1 cellular context compared by ENCODE assay signal in the genomic region with DNA sequence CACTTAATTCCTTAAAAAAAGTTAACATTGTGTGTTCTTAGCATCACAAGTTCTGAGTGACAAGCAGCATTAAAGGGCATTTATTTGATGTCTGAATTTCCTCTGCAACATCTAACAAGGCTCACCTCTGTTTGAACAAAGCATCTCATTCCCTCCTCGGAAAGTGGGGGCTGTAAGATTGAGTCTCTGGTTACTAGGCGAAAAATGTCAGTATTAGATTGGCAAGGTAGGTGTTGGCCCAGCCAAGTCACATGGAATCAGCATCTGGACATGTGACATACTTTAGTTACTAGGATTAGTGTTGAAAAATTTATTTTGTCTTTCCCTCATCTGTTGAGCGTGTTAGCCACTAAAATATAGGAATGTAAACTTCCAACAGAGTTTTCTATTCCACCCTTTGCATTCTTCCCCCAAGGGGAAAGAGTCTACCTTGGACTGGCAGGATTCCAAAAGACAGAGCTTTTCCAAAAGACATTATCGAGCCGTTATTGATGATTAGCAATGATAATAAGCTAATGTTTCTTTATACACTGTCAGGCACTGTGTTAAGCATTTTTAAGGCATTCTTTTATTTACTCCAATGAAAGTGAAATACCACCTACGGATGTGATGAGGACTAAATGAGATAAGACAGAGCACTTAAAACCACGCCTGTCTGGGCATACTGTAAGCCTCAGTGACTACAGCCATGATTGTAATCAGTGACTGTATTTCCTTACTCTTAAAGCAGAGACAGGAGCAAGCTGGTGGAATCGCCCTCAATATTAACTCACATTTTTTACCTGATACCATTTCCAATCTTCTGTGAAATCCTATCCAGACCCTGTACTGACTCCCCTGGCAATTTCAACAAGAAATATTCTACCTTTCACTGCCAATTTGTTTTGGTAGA.
TF ChIP-seq lines count a peak whose summit lies in the region.

No MANE protein-coding gene starts in this region.

TF ChIP-seq in K562, 482 proteins besides CTCF, POLR2A, EP300 and RAD21 (continued from another document and continues in another):
- TF ChIP-seq, protein P1, sequence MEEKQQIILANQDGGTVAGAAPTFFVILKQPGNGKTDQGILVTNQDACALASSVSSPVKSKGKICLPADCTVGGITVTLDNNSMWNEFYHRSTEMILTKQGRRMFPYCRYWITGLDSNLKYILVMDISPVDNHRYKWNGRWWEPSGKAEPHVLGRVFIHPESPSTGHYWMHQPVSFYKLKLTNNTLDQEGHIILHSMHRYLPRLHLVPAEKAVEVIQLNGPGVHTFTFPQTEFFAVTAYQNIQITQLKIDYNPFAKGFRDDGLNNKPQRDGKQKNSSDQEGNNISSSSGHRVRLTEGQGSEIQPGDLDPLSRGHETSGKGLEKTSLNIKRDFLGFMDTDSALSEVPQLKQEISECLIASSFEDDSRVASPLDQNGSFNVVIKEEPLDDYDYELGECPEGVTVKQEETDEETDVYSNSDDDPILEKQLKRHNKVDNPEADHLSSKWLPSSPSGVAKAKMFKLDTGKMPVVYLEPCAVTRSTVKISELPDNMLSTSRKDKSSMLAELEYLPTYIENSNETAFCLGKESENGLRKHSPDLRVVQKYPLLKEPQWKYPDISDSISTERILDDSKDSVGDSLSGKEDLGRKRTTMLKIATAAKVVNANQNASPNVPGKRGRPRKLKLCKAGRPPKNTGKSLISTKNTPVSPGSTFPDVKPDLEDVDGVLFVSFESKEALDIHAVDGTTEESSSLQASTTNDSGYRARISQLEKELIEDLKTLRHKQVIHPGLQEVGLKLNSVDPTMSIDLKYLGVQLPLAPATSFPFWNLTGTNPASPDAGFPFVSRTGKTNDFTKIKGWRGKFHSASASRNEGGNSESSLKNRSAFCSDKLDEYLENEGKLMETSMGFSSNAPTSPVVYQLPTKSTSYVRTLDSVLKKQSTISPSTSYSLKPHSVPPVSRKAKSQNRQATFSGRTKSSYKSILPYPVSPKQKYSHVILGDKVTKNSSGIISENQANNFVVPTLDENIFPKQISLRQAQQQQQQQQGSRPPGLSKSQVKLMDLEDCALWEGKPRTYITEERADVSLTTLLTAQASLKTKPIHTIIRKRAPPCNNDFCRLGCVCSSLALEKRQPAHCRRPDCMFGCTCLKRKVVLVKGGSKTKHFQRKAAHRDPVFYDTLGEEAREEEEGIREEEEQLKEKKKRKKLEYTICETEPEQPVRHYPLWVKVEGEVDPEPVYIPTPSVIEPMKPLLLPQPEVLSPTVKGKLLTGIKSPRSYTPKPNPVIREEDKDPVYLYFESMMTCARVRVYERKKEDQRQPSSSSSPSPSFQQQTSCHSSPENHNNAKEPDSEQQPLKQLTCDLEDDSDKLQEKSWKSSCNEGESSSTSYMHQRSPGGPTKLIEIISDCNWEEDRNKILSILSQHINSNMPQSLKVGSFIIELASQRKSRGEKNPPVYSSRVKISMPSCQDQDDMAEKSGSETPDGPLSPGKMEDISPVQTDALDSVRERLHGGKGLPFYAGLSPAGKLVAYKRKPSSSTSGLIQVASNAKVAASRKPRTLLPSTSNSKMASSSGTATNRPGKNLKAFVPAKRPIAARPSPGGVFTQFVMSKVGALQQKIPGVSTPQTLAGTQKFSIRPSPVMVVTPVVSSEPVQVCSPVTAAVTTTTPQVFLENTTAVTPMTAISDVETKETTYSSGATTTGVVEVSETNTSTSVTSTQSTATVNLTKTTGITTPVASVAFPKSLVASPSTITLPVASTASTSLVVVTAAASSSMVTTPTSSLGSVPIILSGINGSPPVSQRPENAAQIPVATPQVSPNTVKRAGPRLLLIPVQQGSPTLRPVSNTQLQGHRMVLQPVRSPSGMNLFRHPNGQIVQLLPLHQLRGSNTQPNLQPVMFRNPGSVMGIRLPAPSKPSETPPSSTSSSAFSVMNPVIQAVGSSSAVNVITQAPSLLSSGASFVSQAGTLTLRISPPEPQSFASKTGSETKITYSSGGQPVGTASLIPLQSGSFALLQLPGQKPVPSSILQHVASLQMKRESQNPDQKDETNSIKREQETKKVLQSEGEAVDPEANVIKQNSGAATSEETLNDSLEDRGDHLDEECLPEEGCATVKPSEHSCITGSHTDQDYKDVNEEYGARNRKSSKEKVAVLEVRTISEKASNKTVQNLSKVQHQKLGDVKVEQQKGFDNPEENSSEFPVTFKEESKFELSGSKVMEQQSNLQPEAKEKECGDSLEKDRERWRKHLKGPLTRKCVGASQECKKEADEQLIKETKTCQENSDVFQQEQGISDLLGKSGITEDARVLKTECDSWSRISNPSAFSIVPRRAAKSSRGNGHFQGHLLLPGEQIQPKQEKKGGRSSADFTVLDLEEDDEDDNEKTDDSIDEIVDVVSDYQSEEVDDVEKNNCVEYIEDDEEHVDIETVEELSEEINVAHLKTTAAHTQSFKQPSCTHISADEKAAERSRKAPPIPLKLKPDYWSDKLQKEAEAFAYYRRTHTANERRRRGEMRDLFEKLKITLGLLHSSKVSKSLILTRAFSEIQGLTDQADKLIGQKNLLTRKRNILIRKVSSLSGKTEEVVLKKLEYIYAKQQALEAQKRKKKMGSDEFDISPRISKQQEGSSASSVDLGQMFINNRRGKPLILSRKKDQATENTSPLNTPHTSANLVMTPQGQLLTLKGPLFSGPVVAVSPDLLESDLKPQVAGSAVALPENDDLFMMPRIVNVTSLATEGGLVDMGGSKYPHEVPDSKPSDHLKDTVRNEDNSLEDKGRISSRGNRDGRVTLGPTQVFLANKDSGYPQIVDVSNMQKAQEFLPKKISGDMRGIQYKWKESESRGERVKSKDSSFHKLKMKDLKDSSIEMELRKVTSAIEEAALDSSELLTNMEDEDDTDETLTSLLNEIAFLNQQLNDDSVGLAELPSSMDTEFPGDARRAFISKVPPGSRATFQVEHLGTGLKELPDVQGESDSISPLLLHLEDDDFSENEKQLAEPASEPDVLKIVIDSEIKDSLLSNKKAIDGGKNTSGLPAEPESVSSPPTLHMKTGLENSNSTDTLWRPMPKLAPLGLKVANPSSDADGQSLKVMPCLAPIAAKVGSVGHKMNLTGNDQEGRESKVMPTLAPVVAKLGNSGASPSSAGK (IDR thresholded peaks at IDR 0.05): peak; percentile 62
- TF ChIP-seq PHTF2 (CRISPR knock-in tag; IDR thresholded peaks at IDR 0.05) (no peak), NFIC (IDR thresholded peaks at IDR 0.05) (peak; percentile 76), BCL6 (CRISPR knock-in tag; IDR thresholded peaks at IDR 0.05) (no peak), TARDBP (IDR thresholded peaks at IDR 0.05) (0 out of 2 replicates have a peak, but pooled peaks have one; percentile 13), MECOM (CRISPR knock-in tag; IDR thresholded peaks at IDR 0.05) (no peak), ZNF551 (CRISPR knock-in tag; IDR thresholded peaks at IDR 0.05) (no peak), CTBP1 (IDR thresholded peaks at IDR 0.05; ENCODE audit: borderline replicate concordance) (no peak), ZNF444 (CRISPR knock-in tag; IDR thresholded peaks at IDR 0.05) (no peak), ELF4 (CRISPR knock-in tag; IDR thresholded peaks at IDR 0.05) (no peak), FOXM1 (IDR thresholded peaks at IDR 0.05; ENCODE audit: low read depth) (no peak), FOXM1 (CRISPR knock-in tag; IDR thresholded peaks at IDR 0.05; ENCODE audit: low read depth) (no peak), ZNF212 (CRISPR knock-in tag; IDR thresholded peaks at IDR 0.05) (no peak), HNRNPH1 (optimal IDR thresholded peaks at IDR 0.05; ENCODE audit: low read depth, low read length) (no peak), JUND (IDR thresholded peaks at IDR 0.05; ENCODE audit: borderline replicate concordance, low read depth, low read length) (peak; percentile 31; the same call in 1 of the 2 replicates), JUND (tag; IDR thresholded peaks at IDR 0.05; ENCODE audit: borderline replicate concordance, low read depth, low read length) (no peak), MCM3 (IDR thresholded peaks at IDR 0.05) (no peak)
- TF ChIP-seq, protein P2, sequence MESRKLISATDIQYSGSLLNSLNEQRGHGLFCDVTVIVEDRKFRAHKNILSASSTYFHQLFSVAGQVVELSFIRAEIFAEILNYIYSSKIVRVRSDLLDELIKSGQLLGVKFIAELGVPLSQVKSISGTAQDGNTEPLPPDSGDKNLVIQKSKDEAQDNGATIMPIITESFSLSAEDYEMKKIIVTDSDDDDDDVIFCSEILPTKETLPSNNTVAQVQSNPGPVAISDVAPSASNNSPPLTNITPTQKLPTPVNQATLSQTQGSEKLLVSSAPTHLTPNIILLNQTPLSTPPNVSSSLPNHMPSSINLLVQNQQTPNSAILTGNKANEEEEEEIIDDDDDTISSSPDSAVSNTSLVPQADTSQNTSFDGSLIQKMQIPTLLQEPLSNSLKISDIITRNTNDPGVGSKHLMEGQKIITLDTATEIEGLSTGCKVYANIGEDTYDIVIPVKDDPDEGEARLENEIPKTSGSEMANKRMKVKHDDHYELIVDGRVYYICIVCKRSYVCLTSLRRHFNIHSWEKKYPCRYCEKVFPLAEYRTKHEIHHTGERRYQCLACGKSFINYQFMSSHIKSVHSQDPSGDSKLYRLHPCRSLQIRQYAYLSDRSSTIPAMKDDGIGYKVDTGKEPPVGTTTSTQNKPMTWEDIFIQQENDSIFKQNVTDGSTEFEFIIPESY (CRISPR knock-in tag; IDR thresholded peaks at IDR 0.05): no peak
- TF ChIP-seq, protein P3, sequence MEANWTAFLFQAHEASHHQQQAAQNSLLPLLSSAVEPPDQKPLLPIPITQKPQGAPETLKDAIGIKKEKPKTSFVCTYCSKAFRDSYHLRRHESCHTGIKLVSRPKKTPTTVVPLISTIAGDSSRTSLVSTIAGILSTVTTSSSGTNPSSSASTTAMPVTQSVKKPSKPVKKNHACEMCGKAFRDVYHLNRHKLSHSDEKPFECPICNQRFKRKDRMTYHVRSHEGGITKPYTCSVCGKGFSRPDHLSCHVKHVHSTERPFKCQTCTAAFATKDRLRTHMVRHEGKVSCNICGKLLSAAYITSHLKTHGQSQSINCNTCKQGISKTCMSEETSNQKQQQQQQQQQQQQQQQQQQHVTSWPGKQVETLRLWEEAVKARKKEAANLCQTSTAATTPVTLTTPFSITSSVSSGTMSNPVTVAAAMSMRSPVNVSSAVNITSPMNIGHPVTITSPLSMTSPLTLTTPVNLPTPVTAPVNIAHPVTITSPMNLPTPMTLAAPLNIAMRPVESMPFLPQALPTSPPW (CRISPR knock-in tag; IDR thresholded peaks at IDR 0.05): no peak
- TF ChIP-seq, protein P4, sequence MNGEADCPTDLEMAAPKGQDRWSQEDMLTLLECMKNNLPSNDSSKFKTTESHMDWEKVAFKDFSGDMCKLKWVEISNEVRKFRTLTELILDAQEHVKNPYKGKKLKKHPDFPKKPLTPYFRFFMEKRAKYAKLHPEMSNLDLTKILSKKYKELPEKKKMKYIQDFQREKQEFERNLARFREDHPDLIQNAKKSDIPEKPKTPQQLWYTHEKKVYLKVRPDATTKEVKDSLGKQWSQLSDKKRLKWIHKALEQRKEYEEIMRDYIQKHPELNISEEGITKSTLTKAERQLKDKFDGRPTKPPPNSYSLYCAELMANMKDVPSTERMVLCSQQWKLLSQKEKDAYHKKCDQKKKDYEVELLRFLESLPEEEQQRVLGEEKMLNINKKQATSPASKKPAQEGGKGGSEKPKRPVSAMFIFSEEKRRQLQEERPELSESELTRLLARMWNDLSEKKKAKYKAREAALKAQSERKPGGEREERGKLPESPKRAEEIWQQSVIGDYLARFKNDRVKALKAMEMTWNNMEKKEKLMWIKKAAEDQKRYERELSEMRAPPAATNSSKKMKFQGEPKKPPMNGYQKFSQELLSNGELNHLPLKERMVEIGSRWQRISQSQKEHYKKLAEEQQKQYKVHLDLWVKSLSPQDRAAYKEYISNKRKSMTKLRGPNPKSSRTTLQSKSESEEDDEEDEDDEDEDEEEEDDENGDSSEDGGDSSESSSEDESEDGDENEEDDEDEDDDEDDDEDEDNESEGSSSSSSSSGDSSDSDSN (IDR thresholded peaks at IDR 0.05; ENCODE audit: borderline replicate concordance in 1 of 2, low read depth in 2 of 2, low read length in 2 of 2): no peak
- TF ChIP-seq, protein P5, sequence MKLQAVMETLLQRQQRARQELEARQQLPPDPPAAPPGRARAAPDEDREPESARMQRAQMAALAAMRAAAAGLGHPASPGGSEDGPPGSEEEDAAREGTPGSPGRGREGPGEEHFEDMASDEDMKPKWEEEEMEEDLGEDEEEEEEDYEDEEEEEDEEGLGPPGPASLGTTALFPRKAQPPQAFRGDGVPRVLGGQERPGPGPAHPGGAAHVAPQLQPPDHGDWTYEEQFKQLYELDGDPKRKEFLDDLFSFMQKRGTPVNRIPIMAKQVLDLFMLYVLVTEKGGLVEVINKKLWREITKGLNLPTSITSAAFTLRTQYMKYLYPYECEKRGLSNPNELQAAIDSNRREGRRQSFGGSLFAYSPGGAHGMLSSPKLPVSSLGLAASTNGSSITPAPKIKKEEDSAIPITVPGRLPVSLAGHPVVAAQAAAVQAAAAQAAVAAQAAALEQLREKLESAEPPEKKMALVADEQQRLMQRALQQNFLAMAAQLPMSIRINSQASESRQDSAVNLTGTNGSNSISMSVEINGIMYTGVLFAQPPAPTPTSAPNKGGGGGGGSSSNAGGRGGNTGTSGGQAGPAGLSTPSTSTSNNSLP (IDR thresholded peaks at IDR 0.05; ENCODE audit: borderline replicate concordance, low read depth, low read length): no peak
- TF ChIP-seq, protein P6, sequence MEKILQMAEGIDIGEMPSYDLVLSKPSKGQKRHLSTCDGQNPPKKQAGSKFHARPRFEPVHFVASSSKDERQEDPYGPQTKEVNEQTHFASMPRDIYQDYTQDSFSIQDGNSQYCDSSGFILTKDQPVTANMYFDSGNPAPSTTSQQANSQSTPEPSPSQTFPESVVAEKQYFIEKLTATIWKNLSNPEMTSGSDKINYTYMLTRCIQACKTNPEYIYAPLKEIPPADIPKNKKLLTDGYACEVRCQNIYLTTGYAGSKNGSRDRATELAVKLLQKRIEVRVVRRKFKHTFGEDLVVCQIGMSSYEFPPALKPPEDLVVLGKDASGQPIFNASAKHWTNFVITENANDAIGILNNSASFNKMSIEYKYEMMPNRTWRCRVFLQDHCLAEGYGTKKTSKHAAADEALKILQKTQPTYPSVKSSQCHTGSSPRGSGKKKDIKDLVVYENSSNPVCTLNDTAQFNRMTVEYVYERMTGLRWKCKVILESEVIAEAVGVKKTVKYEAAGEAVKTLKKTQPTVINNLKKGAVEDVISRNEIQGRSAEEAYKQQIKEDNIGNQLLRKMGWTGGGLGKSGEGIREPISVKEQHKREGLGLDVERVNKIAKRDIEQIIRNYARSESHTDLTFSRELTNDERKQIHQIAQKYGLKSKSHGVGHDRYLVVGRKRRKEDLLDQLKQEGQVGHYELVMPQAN (IDR thresholded peaks at IDR 0.05; ENCODE audit: borderline replicate concordance): no peak
- TF ChIP-seq, protein P7, sequence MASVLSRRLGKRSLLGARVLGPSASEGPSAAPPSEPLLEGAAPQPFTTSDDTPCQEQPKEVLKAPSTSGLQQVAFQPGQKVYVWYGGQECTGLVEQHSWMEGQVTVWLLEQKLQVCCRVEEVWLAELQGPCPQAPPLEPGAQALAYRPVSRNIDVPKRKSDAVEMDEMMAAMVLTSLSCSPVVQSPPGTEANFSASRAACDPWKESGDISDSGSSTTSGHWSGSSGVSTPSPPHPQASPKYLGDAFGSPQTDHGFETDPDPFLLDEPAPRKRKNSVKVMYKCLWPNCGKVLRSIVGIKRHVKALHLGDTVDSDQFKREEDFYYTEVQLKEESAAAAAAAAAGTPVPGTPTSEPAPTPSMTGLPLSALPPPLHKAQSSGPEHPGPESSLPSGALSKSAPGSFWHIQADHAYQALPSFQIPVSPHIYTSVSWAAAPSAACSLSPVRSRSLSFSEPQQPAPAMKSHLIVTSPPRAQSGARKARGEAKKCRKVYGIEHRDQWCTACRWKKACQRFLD (CRISPR knock-in tag; IDR thresholded peaks at IDR 0.05): no peak
